In genomic region chr4:39657465-39657864, GRCh38 we compare ENCODE assay signal across 8 cellular contexts. TPM values are rescaled to one million over a fixed set of nuclear protein-coding genes. Genes with fewer than 3 reads are reported as not detected.
DNase-seq lines count a peak whose midpoint lies in the region; ATAC-seq lines count a peak whose summit lies in the region.
"Had no signal": no experiment of that assay in that cellular context is flagged by ENCODE, and none has a peak within 500 bp of the region (broad histone marks: within the 10 kb centered on the region; RNA-seq: fewer than 3 reads in every experiment).

No MANE protein-coding gene starts in this region.

- H2BK12ac ChIP-seq in trophoblast cell (ENCODE audit: low read length) = no peak overlapping the region

- no peak overlapping the region for H2BK5ac ChIP-seq in trophoblast cell (ENCODE audit: low read depth, low read length, poor library complexity)

- no peak overlapping the region for H3K4ac ChIP-seq in trophoblast cell (ENCODE audit: low read depth, low read length)

- H4K91ac ChIP-seq in trophoblast cell (ENCODE audit: low read depth, low read length) = no peak overlapping the region

- H3K18ac ChIP-seq in trophoblast cell (ENCODE audit: low read length) = no peak overlapping the region

- no peaks in the 10 kb centered on the region for H3K79me1 ChIP-seq in trophoblast cell (ENCODE audit: low read length)

- no peak overlapping the region for H3K14ac ChIP-seq in trophoblast cell (ENCODE audit: low read length)

- H3K27ac ChIP-seq in trophoblast cell (ENCODE audit: low read depth, low read length) = no peak overlapping the region

- no peak overlapping the region for H4K12ac ChIP-seq in trophoblast cell (ENCODE audit: low read depth, low read length)

- no peaks in the 10 kb centered on the region for H3K27me3 ChIP-seq in trophoblast cell (ENCODE audit: insufficient read depth, low read length)

- no peaks in the 10 kb centered on the region for H3K4me1 ChIP-seq in trophoblast cell (ENCODE audit: control insufficient read depth in 1 of 2, insufficient read depth in 2 of 2, low read length in 2 of 2)

- no peak overlapping the region for H3K9ac ChIP-seq in trophoblast cell (ENCODE audit: low read length)

- ATAC-seq in GM18909 (IDR thresholded peaks at IDR 0.05; ENCODE audit: poor library complexity, unreplicated experiment) = peak; percentile 81
- ATAC-seq in GM21737 (IDR thresholded peaks at IDR 0.05; ENCODE audit: unreplicated experiment) = peak; percentile 70
- ATAC-seq in HG03457 (IDR thresholded peaks at IDR 0.05; ENCODE audit: unreplicated experiment) = peak; percentile 62

- no peak overlapping the region for H3K23ac ChIP-seq in trophoblast cell (ENCODE audit: low read length)

- H3K36me3 ChIP-seq in trophoblast cell (ENCODE audit: control insufficient read depth in 1 of 2, insufficient read depth in 2 of 2, low read length in 2 of 2) = no peaks in the 10 kb centered on the region

- DNase-seq in trophoblast cell = peak; percentile 1 to 39
- no peak for DNase-seq in NCI-H2107 treated with DMSO at 0.1 percent for 48 hours (lab: John Stamatoyannopoulos, UW; ENCODE audit: unreplicated experiment)
- DNase-seq in NCI-H82 (lab: John Stamatoyannopoulos, UW) = no peak
- DNase-seq in amygdala (lab: John Stamatoyannopoulos, UW) = no peak
- DNase-seq: DMS79 treated with DMSO at 0.1 percent for 48 hours had no signal

- no peaks in the 10 kb centered on the region for H3K9me3 ChIP-seq in trophoblast cell (ENCODE audit: insufficient read depth, low read depth, low read length)

- H4K8ac ChIP-seq in trophoblast cell (ENCODE audit: low read depth, low read length) = no peak overlapping the region

- H3K79me2 ChIP-seq in trophoblast cell (ENCODE audit: control insufficient read depth, insufficient read depth, low read length, poor library complexity) = no peaks in the 10 kb centered on the region

- no peak overlapping the region for H2BK120ac ChIP-seq in trophoblast cell (ENCODE audit: insufficient read depth, low read length, poor library complexity)

- no peak overlapping the region for H2AK5ac ChIP-seq in trophoblast cell (ENCODE audit: low read length)

- no peak overlapping the region for H3K4me3 ChIP-seq in trophoblast cell (ENCODE audit: low read depth, low read length)

- no peak overlapping the region for H3K4me2 ChIP-seq in trophoblast cell (ENCODE audit: low read length)

- WGBS in trophoblast cell (ENCODE audit: extremely low coverage, insufficient coverage, insufficient read length) = no CpG with 5 or more reads among the region's 6 CpGs

- no peak overlapping the region for H2AFZ ChIP-seq in trophoblast cell (ENCODE audit: insufficient read depth, low read length, poor library complexity)

RNA-seq across cellular contexts. Expression of gene SMIM14, which starts 18.8 kb away (rescaled TPM):
- 16.4 and 16.6 TPM in 2 replicates for polyA plus RNA-seq in trophoblast cell (2013)

RNA-seq across cellular contexts. Expression of gene UBE2K, which starts 40.5 kb away (rescaled TPM):
- polyA plus RNA-seq in trophoblast cell (2013) = 243 and 250 TPM in 2 replicates

Comparison
In these comparisons a context has a peak if more than half of its experiments do, and no peak if none do; other contexts are left out.
1. DNase-seq: peak in trophoblast cell (2 of 2); none in NCI-H2107 treated with DMSO at 0.1 percent for 48 hours (single experiment), NCI-H82 (single experiment) and amygdala (0 of 56).
2. Peak in every context shown above with its lines, with median percentiles within 50 percentile points of each other: ATAC-seq.